Comparison of ENCODE assay signal across 20 cellular contexts in genomic region chr2:30541680-30542079, GRCh38.
A peak's percentile ranks its signal among the peaks of the same experiment; 100 is the strongest.
DNase-seq lines count a peak whose midpoint lies in the region; ATAC-seq, FAIRE-seq and TF ChIP-seq lines count a peak whose summit lies in the region.
"Had no signal": no experiment of that assay in that cellular context is flagged by ENCODE, and none has a peak within 500 bp of the region (broad histone marks: within the 10 kb centered on the region; RNA-seq: fewer than 3 reads in every experiment).

No MANE protein-coding gene starts in this region.

- FAIRE-seq in GM19239 (lab: Jason Lieb, UNC), result peak; percentile 84
- FAIRE-seq: GM12891, H54, HepG2 had no signal

- peaks cover 2 to 29% (median 21%) of the 10 kb centered on the region in 3 donors for H3K36me3 Mint-ChIP-seq in immature natural killer cell

- H3K27ac Mint-ChIP-seq in immature natural killer cell, result peak overlapping the region in 4 of 6 donors; percentile 5 to 49 (median 29)
- H3K27ac Mint-ChIP-seq: CD4-positive, alpha-beta T cell had no signal

- no peak for TF ChIP-seq CTCF in GM12864 (IDR thresholded peaks at IDR 0.05; ENCODE audit: low read depth, low read length, missing control alignments)

- DNase-seq in GM12864 (ENCODE audit: low read depth), result peak; percentile 2
- DNase-seq in GM19239 (ENCODE audit: insufficient read length, low spot score), result no peak
- peak; percentile 59 for DNase-seq in OCI-M1 (lab: John Stamatoyannopoulos, UW)
- no peak for DNase-seq in immature natural killer cell
- DNase-seq in GOT3 (lab: John Stamatoyannopoulos, UW), result no peak
- no peak for DNase-seq in NCI-H1092 treated with DMSO at 0.1 percent for 48 hours (lab: John Stamatoyannopoulos, UW)
- DNase-seq: BE2C; CD4-positive, alpha-beta T cell; DMS53; Karpas-422; MG63; NCI-H1417 treated with DMSO at 0.1 percent for 48 hours; NCI-H2029; NCI-H2171; NCI-H446; SJCRH30 had no signal

- ATAC-seq in GM18519 (IDR thresholded peaks at IDR 0.05; ENCODE audit: low FRiP score, unreplicated experiment), result no peak
- ATAC-seq: HepG2 had no signal

- H3K4me1 Mint-ChIP-seq in immature natural killer cell, result peaks cover 6 to 13% of the 10 kb centered on the region in 2 donors

- H3K4me3 ChIP-seq in GM12864 (ENCODE audit: low read depth, low read length), result no peak overlapping the region
- H3K4me3 ChIP-seq: MG63, SJCRH30 had no signal

- peaks cover 0 to 1% (median 1%) of the 10 kb centered on the region in 3 donors for H3K27me3 Mint-ChIP-seq in immature natural killer cell (ENCODE audit: low read depth in 3 of 3)
- H3K27me3 Mint-ChIP-seq: CD4-positive, alpha-beta T cell had no signal

- no peak overlapping the region for H3K4me3 Mint-ChIP-seq in immature natural killer cell
- H3K4me3 Mint-ChIP-seq: CD4-positive, alpha-beta T cell had no signal

- peaks cover 0 to 4% (median under 1%) of the 10 kb centered on the region in 6 donors for H3K9me3 Mint-ChIP-seq in immature natural killer cell

Comparison
In these comparisons a context has a peak if more than half of its experiments do, and no peak if none do; other contexts are left out.
1. DNase-seq: peak in GM12864 (single experiment) and OCI-M1 (single experiment); none in GM19239 (single experiment), immature natural killer cell (0 of 3), GOT3 (single experiment) and NCI-H1092 treated with DMSO at 0.1 percent for 48 hours (single experiment).